ENCODE assay signal across 19 cellular contexts in genomic region chr2:105568323-105568610, GRCh38.
DNase-seq lines count a peak whose midpoint lies in the region; ATAC-seq and TF ChIP-seq lines count a peak whose summit lies in the region.
"Had no signal": no experiment of that assay in that cellular context is flagged by ENCODE, and none has a peak within 500 bp of the region (broad histone marks: within the 10 kb centered on the region; RNA-seq: fewer than 3 reads in every experiment).

No MANE protein-coding gene starts in this region.

- H3K27ac Mint-ChIP-seq in CD8-positive, alpha-beta memory T cell, result peak overlapping the region in 3 of 8 donors; percentile 11 to 79 (median 21)
- no peak overlapping the region for H3K27ac Mint-ChIP-seq in activated CD8-positive, alpha-beta T cell treated with anti-CD3 and anti-CD28 coated beads for 36 hours
- H3K27ac Mint-ChIP-seq: activated T-helper 2 cell treated with anti-CD3 and anti-CD28 coated beads, Interferon-gamma antibody, Interleukin-2, Interleukin-4, amounts not matched to agents 10 μg/mL and 5 μg/mL and 100 μg/mL, durations not matched to agents 14 hours and 24 hours and 36 hours; GM23338 had no signal

- intact Hi-C loops in activated CD8-positive, alpha-beta T cell treated with anti-CD3 and anti-CD28 coated beads for 36 hours (cut with micrococcal nuclease), result no loop called here

- TF ChIP-seq CTCF in activated CD8-positive, alpha-beta T cell treated with anti-CD3 and anti-CD28 coated beads for 36 hours (IDR thresholded peaks at IDR 0.05), result no peak
- TF ChIP-seq CTCF in epithelial cell of proximal tubule (conservative IDR thresholded peaks at IDR 0.05; ENCODE audit: low read depth, low read length), result no peak

- no peak overlapping the region for H3K27ac ChIP-seq in CD8-positive, alpha-beta memory T cell (ENCODE audit: low read depth, low read length)
- H3K27ac ChIP-seq in stomach smooth muscle (ENCODE audit: low read length), result no peak overlapping the region
- H3K27ac ChIP-seq: pancreas, tibial artery had no signal

- no peaks in the 10 kb centered on the region for H3K4me1 ChIP-seq in CD8-positive, alpha-beta memory T cell (ENCODE audit: insufficient read depth, low read length)
- H3K4me1 ChIP-seq in stomach smooth muscle (ENCODE audit: control insufficient read depth, insufficient read depth, low read length), result peaks cover 8% of the 10 kb centered on the region
- H3K4me1 ChIP-seq: pancreas had no signal

- H3K9me3 ChIP-seq in CD8-positive, alpha-beta memory T cell (ENCODE audit: low read length), result no peaks in the 10 kb centered on the region
- H3K9me3 ChIP-seq in stomach smooth muscle (ENCODE audit: control insufficient read depth in 2 of 2, low read length in 2 of 2), result no peaks in the 10 kb centered on the region
- H3K9me3 ChIP-seq: pancreas, tibial artery had no signal

- peaks cover 0 to 4% (median 2%) of the 10 kb centered on the region in 3 donors for H3K36me3 Mint-ChIP-seq in CD8-positive, alpha-beta memory T cell
- H3K36me3 Mint-ChIP-seq in activated CD8-positive, alpha-beta T cell treated with anti-CD3 and anti-CD28 coated beads for 36 hours (ENCODE audit: low read depth), result no peaks in the 10 kb centered on the region

- no peak overlapping the region for H3K9ac ChIP-seq in stomach smooth muscle (ENCODE audit: low read length in 2 of 2)

- H3K36me3 ChIP-seq in CD8-positive, alpha-beta memory T cell (ENCODE audit: insufficient read depth, low read length), result no peaks in the 10 kb centered on the region
- H3K36me3 ChIP-seq in stomach smooth muscle (ENCODE audit: control insufficient read depth in 2 of 2, insufficient read depth in 2 of 2, low read length in 2 of 2), result no peaks in the 10 kb centered on the region
- H3K36me3 ChIP-seq: pancreas, tibial artery had no signal

- H3K4me3 Mint-ChIP-seq in CD8-positive, alpha-beta memory T cell, result peak overlapping the region in 5 of 7 donors; percentile 21 to 72 (median 37)
- H3K4me3 Mint-ChIP-seq in activated CD8-positive, alpha-beta T cell treated with anti-CD3 and anti-CD28 coated beads for 36 hours, result peak overlapping the region; percentile 26
- H3K4me3 Mint-ChIP-seq: GM23338 had no signal

- H3K4me1 Mint-ChIP-seq in CD8-positive, alpha-beta memory T cell, result peaks cover 3 to 6% (median 6%) of the 10 kb centered on the region in 3 donors
- H3K4me1 Mint-ChIP-seq in activated CD8-positive, alpha-beta T cell treated with anti-CD3 and anti-CD28 coated beads for 36 hours (ENCODE audit: low read depth), result peaks cover 12% of the 10 kb centered on the region

- no peak for DNase-seq in CD8-positive, alpha-beta memory T cell
- DNase-seq in activated CD8-positive, alpha-beta T cell treated with anti-CD3 and anti-CD28 coated beads for 36 hours, result no peak
- no peak for DNase-seq in epithelial cell of proximal tubule (ENCODE audit: low read depth)
- DNase-seq in NCI-H1930 (lab: John Stamatoyannopoulos, UW), result no peak
- DNase-seq: activated CD4-positive, CD25-positive, alpha-beta regulatory T cell treated with anti-CD3 and anti-CD28 coated beads, Interleukin-2, amount 50 U/mL, for 72 hours; AML-193; caudate nucleus; erythroblast; GDM1; NCI-H526 treated with DMSO at 0.1 percent for 48 hours; pancreas; tibial artery had no signal

- H3K9me3 Mint-ChIP-seq in CD8-positive, alpha-beta memory T cell, result no peaks in the 10 kb centered on the region
- H3K9me3 Mint-ChIP-seq in activated CD8-positive, alpha-beta T cell treated with anti-CD3 and anti-CD28 coated beads for 36 hours, result no peaks in the 10 kb centered on the region
- H3K9me3 Mint-ChIP-seq: activated T-helper 2 cell treated with anti-CD3 and anti-CD28 coated beads, Interferon-gamma antibody, Interleukin-2, Interleukin-4, amounts not matched to agents 10 μg/mL and 5 μg/mL and 100 μg/mL, durations not matched to agents 14 hours and 24 hours and 36 hours; GM23338 had no signal

- CTCF ChIA-PET in CD8-positive, alpha-beta memory T cell (lab: Charles Lee), result no interaction called here
- CTCF ChIA-PET in activated CD8-positive, alpha-beta T cell treated with anti-CD3 and anti-CD28 coated beads for 36 hours (lab: Charles Lee), result interaction anchor here (3.8 kb wide), 1 partner anchor 9 kb away, joined by 15 read pairs; no protein-coding TSS in a partner anchor

- peaks cover 2 to 36% of the 10 kb centered on the region in 2 donors for H3K27me3 Mint-ChIP-seq in CD8-positive, alpha-beta memory T cell
- H3K27me3 Mint-ChIP-seq in activated CD8-positive, alpha-beta T cell treated with anti-CD3 and anti-CD28 coated beads for 36 hours, result no peaks in the 10 kb centered on the region

- H3K27me3 ChIP-seq in CD8-positive, alpha-beta memory T cell (ENCODE audit: insufficient read depth, low read length, poor library complexity, severe bottlenecking), result no peaks in the 10 kb centered on the region
- no peaks in the 10 kb centered on the region for H3K27me3 ChIP-seq in stomach smooth muscle (ENCODE audit: control insufficient read depth in 1 of 2, insufficient read depth in 2 of 2, low read length in 2 of 2)
- H3K27me3 ChIP-seq: pancreas, tibial artery had no signal

- POLR2A ChIA-PET in CD8-positive, alpha-beta memory T cell (lab: Charles Lee), result no interaction called here
- POLR2A ChIA-PET in activated CD8-positive, alpha-beta T cell treated with anti-CD3 and anti-CD28 coated beads for 36 hours (lab: Charles Lee), result interaction anchor here (0.7 to 1.0 kb wide), 2 partner anchors 10 to 527 kb away, joined by 3 read pairs; no protein-coding TSS in a partner anchor

- H3K4me3 ChIP-seq in CD8-positive, alpha-beta memory T cell (ENCODE audit: low read length), result no peak overlapping the region
- H3K4me3 ChIP-seq in epithelial cell of proximal tubule (ENCODE audit: low read depth, low read length), result peak overlapping the region; percentile 43
- peak overlapping the region; percentile 35 to 49 for H3K4me3 ChIP-seq in stomach smooth muscle (ENCODE audit: low read length in 2 of 2)
- H3K4me3 ChIP-seq: GM23338, K562, pancreas had no signal

- peak; percentile 39 for ATAC-seq in activated CD8-positive, alpha-beta T cell treated with anti-CD3 and anti-CD28 coated beads for 36 hours
- ATAC-seq in GM19397 (IDR thresholded peaks at IDR 0.05; ENCODE audit: unreplicated experiment) (no peak), HG02610 (IDR thresholded peaks at IDR 0.05; ENCODE audit: unreplicated experiment) (no peak)
- ATAC-seq: GM23338, K562, sciatic nerve had no signal
